8 cellular contexts compared by ENCODE assay signal in genomic region chr21:32167513-32167912, GRCh38.
"Had no signal": no experiment of that assay in that cellular context is flagged by ENCODE, and none has a peak within 500 bp of the region (broad histone marks: within the 10 kb centered on the region; RNA-seq: fewer than 3 reads in every experiment).

No MANE protein-coding gene starts in this region.

- H3K4me1 Mint-ChIP-seq: GM23338, H9 had no signal

- H3K36me3 ChIP-seq: HAP-1 had no signal

- H3K27ac ChIP-seq: GM23248 had no signal

- H3K9me3 ChIP-seq: HAP-1 had no signal

- H3K4me3 Mint-ChIP-seq: GM23338, H9, HFFc6 had no signal

- H3K9me3 Mint-ChIP-seq: GM23338 had no signal

- DNase-seq: GM23248, GOT3, H7, H9, HCEC 1CT, HFFc6 had no signal

- H3K27ac Mint-ChIP-seq: GM23338, H9, HFFc6 had no signal

- H3K4me1 ChIP-seq: HAP-1 had no signal

- H3K4me3 ChIP-seq: GM23248, GM23338, HAP-1 had no signal
